ENCODE assay signal across 15 cellular contexts in genomic region chrX:154433605-154434004, GRCh38. TPM values are rescaled to one million over a fixed set of nuclear protein-coding genes. Genes with fewer than 3 reads are reported as not detected.
A peak's percentile ranks its signal among the peaks of the same experiment; 100 is the strongest.
DNase-seq lines count a peak whose midpoint lies in the region; ATAC-seq and TF ChIP-seq lines count a peak whose summit lies in the region.
"Had no signal": no experiment of that assay in that cellular context is flagged by ENCODE, and none has a peak within 500 bp of the region (broad histone marks: within the 10 kb centered on the region; RNA-seq: fewer than 3 reads in every experiment).

No MANE protein-coding gene starts in this region.

- POLR2A ChIA-PET in activated CD4-positive, alpha-beta memory T cell treated with anti-CD3 and anti-CD28 coated beads for 36 hours (lab: Charles Lee), result no interaction called here

- H3K27ac ChIP-seq in osteoblast (ENCODE audit: low read depth, low read length), result no peak overlapping the region
- H3K27ac ChIP-seq: BLaER1 treated with 17β-estradiol and CSF1 and Interleukin-3, amounts not matched to agents 10 nM and 100 nM; GM23248; HL-60 had no signal

- peak overlapping the region; percentile 9 for H3K4me3 Mint-ChIP-seq in natural killer cell
- H3K4me3 Mint-ChIP-seq in natural killer cell treated with Interleukin-12 subunit alpha and Interleukin-12 subunit beta and Interleukin-15 and Interleukin-18, amount 100 ng/mL, for 72 hours, result no peak overlapping the region
- no peak overlapping the region for H3K4me3 Mint-ChIP-seq in T-helper 17 cell
- no peak overlapping the region for H3K4me3 Mint-ChIP-seq in activated CD4-positive, alpha-beta memory T cell treated with anti-CD3 and anti-CD28 coated beads for 36 hours
- H3K4me3 Mint-ChIP-seq: B cell had no signal

- no peak overlapping the region for H2AFZ ChIP-seq in osteoblast (ENCODE audit: low read length)
- H2AFZ ChIP-seq: GM23248 had no signal

- no peaks in the 10 kb centered on the region for H3K27me3 ChIP-seq in osteoblast (ENCODE audit: insufficient read depth, low read length)

- H3K36me3 Mint-ChIP-seq in natural killer cell, result no peaks in the 10 kb centered on the region
- no peaks in the 10 kb centered on the region for H3K36me3 Mint-ChIP-seq in natural killer cell treated with Interleukin-12 subunit alpha and Interleukin-12 subunit beta and Interleukin-15 and Interleukin-18, amount 100 ng/mL, for 72 hours
- H3K36me3 Mint-ChIP-seq in T-helper 17 cell (ENCODE audit: low read depth), result no peaks in the 10 kb centered on the region
- peaks cover 11% of the 10 kb centered on the region for H3K36me3 Mint-ChIP-seq in activated CD4-positive, alpha-beta memory T cell treated with anti-CD3 and anti-CD28 coated beads for 36 hours

- H3K4me1 ChIP-seq in osteoblast (ENCODE audit: insufficient read depth, low read length), result peaks cover 12% of the 10 kb centered on the region

- H3K4me1 Mint-ChIP-seq in natural killer cell (peaks cover 21 to 25% of the 10 kb centered on the region in 2 donors), T-helper 17 cell (peaks cover 20% of the 10 kb centered on the region)
- peaks cover 28 to 33% of the 10 kb centered on the region in 2 donors for H3K4me1 Mint-ChIP-seq in natural killer cell treated with Interleukin-12 subunit alpha and Interleukin-12 subunit beta and Interleukin-15 and Interleukin-18, amount 100 ng/mL, for 72 hours (ENCODE audit: low read depth in 2 of 2)
- H3K4me1 Mint-ChIP-seq in activated CD4-positive, alpha-beta memory T cell treated with anti-CD3 and anti-CD28 coated beads for 36 hours (ENCODE audit: low read depth), result peaks cover 26% of the 10 kb centered on the region

- no peaks in the 10 kb centered on the region for H3K9me3 Mint-ChIP-seq in natural killer cell
- H3K9me3 Mint-ChIP-seq in natural killer cell treated with Interleukin-12 subunit alpha and Interleukin-12 subunit beta and Interleukin-15 and Interleukin-18, amount 100 ng/mL, for 72 hours, result no peaks in the 10 kb centered on the region
- no peaks in the 10 kb centered on the region for H3K9me3 Mint-ChIP-seq in activated CD4-positive, alpha-beta memory T cell treated with anti-CD3 and anti-CD28 coated beads for 36 hours

- no peak for ATAC-seq in natural killer cell
- ATAC-seq in natural killer cell treated with Interleukin-12 subunit alpha and Interleukin-12 subunit beta and Interleukin-15 and Interleukin-18, amount 100 ng/mL, for 72 hours, result no peak
- ATAC-seq in T-helper 17 cell, result no peak
- ATAC-seq in HG02798 (IDR thresholded peaks at IDR 0.05; ENCODE audit: poor library complexity, unreplicated experiment), result no peak

- H3K36me3 ChIP-seq in osteoblast (ENCODE audit: insufficient read depth, low read length), result peaks cover 14% of the 10 kb centered on the region

- TF ChIP-seq CTCF in natural killer cell (IDR thresholded peaks at IDR 0.05) (no peak), osteoblast (IDR thresholded peaks at IDR 0.05; ENCODE audit: extremely low read depth, low read depth, low read length) (no peak)

- no peak for DNase-seq in natural killer cell
- DNase-seq in natural killer cell treated with Interleukin-12 subunit alpha and Interleukin-12 subunit beta and Interleukin-15 and Interleukin-18, amount 100 ng/mL, for 72 hours (ENCODE audit: low spot score), result no peak
- no peak for DNase-seq in T-helper 17 cell
- peak; percentile 80 for DNase-seq in osteoblast (ENCODE audit: insufficient read length, low spot score, missing footprints)
- no peak for DNase-seq in kidney tubule cell (ENCODE audit: low spot score)
- no peak for DNase-seq in SHP77 treated with DMSO at 0.1 percent for 48 hours (lab: John Stamatoyannopoulos, UW)
- DNase-seq in activated CD4-positive, alpha-beta memory T cell treated with anti-CD3 and anti-CD28 coated beads for 36 hours, result no peak
- DNase-seq: 8988T, Caco-2, GM23248 had no signal

- intact Hi-C loops in natural killer cell (cut with micrococcal nuclease), result no loop called here
- intact Hi-C loops in activated CD4-positive, alpha-beta memory T cell treated with anti-CD3 and anti-CD28 coated beads for 36 hours (cut with micrococcal nuclease), result no loop called here

- H3K27ac Mint-ChIP-seq in natural killer cell (no peak overlapping the region), T-helper 17 cell (peak overlapping the region; percentile 68)
- H3K27ac Mint-ChIP-seq in natural killer cell treated with Interleukin-12 subunit alpha and Interleukin-12 subunit beta and Interleukin-15 and Interleukin-18, amount 100 ng/mL, for 72 hours, result no peak overlapping the region
- no peak overlapping the region for H3K27ac Mint-ChIP-seq in activated CD4-positive, alpha-beta memory T cell treated with anti-CD3 and anti-CD28 coated beads for 36 hours

- CTCF ChIA-PET in activated CD4-positive, alpha-beta memory T cell treated with anti-CD3 and anti-CD28 coated beads for 36 hours (lab: Charles Lee), result no interaction called here

- H3K4me3 ChIP-seq in osteoblast (ENCODE audit: insufficient read depth, low read length), result no peak overlapping the region
- H3K4me3 ChIP-seq: BLaER1 treated with 17β-estradiol and CSF1 and Interleukin-3, amounts not matched to agents 10 nM and 100 nM; GM23248; HAP-1 had no signal

- peaks cover 43% of the 10 kb centered on the region for H3K79me2 ChIP-seq in osteoblast (ENCODE audit: insufficient read depth, low read length)

- no peaks in the 10 kb centered on the region for H3K9me3 ChIP-seq in T-helper 17 cell (ENCODE audit: control insufficient read depth, low read length, poor library complexity, severe bottlenecking)
- no peaks in the 10 kb centered on the region for H3K9me3 ChIP-seq in osteoblast (ENCODE audit: low read depth, low read length)
- H3K9me3 ChIP-seq: Caco-2, HAP-1 had no signal

- no peaks in the 10 kb centered on the region for H3K27me3 Mint-ChIP-seq in natural killer cell (ENCODE audit: low read depth in 2 of 2)
- H3K27me3 Mint-ChIP-seq in natural killer cell treated with Interleukin-12 subunit alpha and Interleukin-12 subunit beta and Interleukin-15 and Interleukin-18, amount 100 ng/mL, for 72 hours, result peaks cover 0 to 3% of the 10 kb centered on the region in 2 donors
- no peaks in the 10 kb centered on the region for H3K27me3 Mint-ChIP-seq in T-helper 17 cell
- H3K27me3 Mint-ChIP-seq in activated CD4-positive, alpha-beta memory T cell treated with anti-CD3 and anti-CD28 coated beads for 36 hours, result no peaks in the 10 kb centered on the region
- H3K27me3 Mint-ChIP-seq: B cell had no signal

- peaks cover 20% of the 10 kb centered on the region for H4K20me1 ChIP-seq in osteoblast (ENCODE audit: insufficient read depth, low read length)

- no peak overlapping the region for H3K4me2 ChIP-seq in osteoblast (ENCODE audit: insufficient read depth, low read length)

RNA-seq across cellular contexts. Expression of gene GDI1, which starts 3.3 kb away (rescaled TPM):
- 100 to 1,000 TPM; 138 to 174 (median 140) TPM for total RNA-seq in natural killer cell
- total RNA-seq in natural killer cell treated with Interleukin-12 subunit alpha and Interleukin-12 subunit beta and Interleukin-15 and Interleukin-18, amount 100 ng/mL, for 72 hours, result 100 to 1,000 TPM; 157 to 187 TPM
- total RNA-seq in T-helper 17 cell, result 100 to 1,000 TPM; 189 to 223 TPM
- 67.5 and 74.6 TPM in 2 replicates for total RNA-seq in osteoblast
- total RNA-seq in activated CD4-positive, alpha-beta memory T cell treated with anti-CD3 and anti-CD28 coated beads for 36 hours, result 100 to 1,000 TPM; 119 to 121 TPM

RNA-seq across cellular contexts. Expression of gene ATP6AP1, which starts 5.1 kb away (rescaled TPM):
- total RNA-seq in natural killer cell (10 to 100 TPM; 62.4 to 71.7 (median 65.9) TPM), T-helper 17 cell (10 to 100 TPM; 41.4 to 43.0 TPM), osteoblast (59.2 and 61.9 TPM in 2 replicates)
- 100 to 1,000 TPM in 1 of 2 donors, 10 to 100 TPM in 1; 46.7 to 106 TPM for total RNA-seq in natural killer cell treated with Interleukin-12 subunit alpha and Interleukin-12 subunit beta and Interleukin-15 and Interleukin-18, amount 100 ng/mL, for 72 hours
- 10 to 100 TPM; 30.8 to 31.6 TPM for total RNA-seq in activated CD4-positive, alpha-beta memory T cell treated with anti-CD3 and anti-CD28 coated beads for 36 hours

RNA-seq across cellular contexts. Expression of gene FAM50A, which starts 10.3 kb away (rescaled TPM):
- 10 to 100 TPM; 48.9 to 63.2 (median 54.1) TPM for total RNA-seq in natural killer cell
- total RNA-seq in natural killer cell treated with Interleukin-12 subunit alpha and Interleukin-12 subunit beta and Interleukin-15 and Interleukin-18, amount 100 ng/mL, for 72 hours, result 100 to 1,000 TPM in 1 of 2 donors, 10 to 100 TPM in 1; 75.2 to 108 TPM
- total RNA-seq in T-helper 17 cell, result 10 to 100 TPM; 58.1 to 58.6 TPM
- 46.0 and 48.1 TPM in 2 replicates for total RNA-seq in osteoblast
- total RNA-seq in activated CD4-positive, alpha-beta memory T cell treated with anti-CD3 and anti-CD28 coated beads for 36 hours, result 10 to 100 TPM; 61.1 to 61.9 TPM

RNA-seq across cellular contexts. Expression of gene TAFAZZIN, which starts 22.3 kb away (rescaled TPM):
- total RNA-seq in natural killer cell (10 to 100 TPM; 67.3 to 87.2 (median 67.7) TPM), T-helper 17 cell (10 to 100 TPM; 84.1 to 95.7 TPM), osteoblast (15.6 and 19.2 TPM in 2 replicates)
- 10 to 100 TPM; 47.4 to 73.7 TPM for total RNA-seq in natural killer cell treated with Interleukin-12 subunit alpha and Interleukin-12 subunit beta and Interleukin-15 and Interleukin-18, amount 100 ng/mL, for 72 hours
- total RNA-seq in activated CD4-positive, alpha-beta memory T cell treated with anti-CD3 and anti-CD28 coated beads for 36 hours, result 10 to 100 TPM; 58.6 to 66.4 TPM

RNA-seq across cellular contexts. Expression of gene PLXNA3, which starts 24.5 kb away (rescaled TPM):
- 10 to 100 TPM; 20.8 to 34.3 (median 32.2) TPM for total RNA-seq in natural killer cell
- total RNA-seq in natural killer cell treated with Interleukin-12 subunit alpha and Interleukin-12 subunit beta and Interleukin-15 and Interleukin-18, amount 100 ng/mL, for 72 hours, result 10 to 100 TPM; 52.4 to 61.3 TPM
- total RNA-seq in T-helper 17 cell, result 10 to 100 TPM; 66.3 to 78.6 TPM
- total RNA-seq in osteoblast, result 15.9 and 18.8 TPM in 2 replicates
- 10 to 100 TPM; 33.7 to 35.2 TPM for total RNA-seq in activated CD4-positive, alpha-beta memory T cell treated with anti-CD3 and anti-CD28 coated beads for 36 hours
